8 cellular contexts compared by ENCODE assay signal in genomic region chr17:75012320-75013076, GRCh38. TPM values are rescaled to one million over a fixed set of nuclear protein-coding genes. Genes with fewer than 3 reads are reported as not detected.
DNase-seq lines count a peak whose midpoint lies in the region; ATAC-seq, FAIRE-seq and TF ChIP-seq lines count a peak whose summit lies in the region.

Gene MRPL58 (plus strand): TSS chr17:75012670. CDS start chr17:75012687, 17 bp downstream.

- dilution Hi-C loops in endothelial cell of umbilical vein (cut with MboI; ENCODE audit: extremely low pct_ligation_motif_present, low sequenced_read_pairs), result no loop called here

- peak; percentile 40 to 76 for TF ChIP-seq CTCF in endothelial cell of umbilical vein (IDR thresholded peaks at IDR 0.05; ENCODE audit: extremely low read depth in 1 of 2, insufficient read depth in 1 of 2, low read depth in 1 of 2, low read length in 2 of 2)

- no peaks in the 10 kb centered on the region for H3K9me1 ChIP-seq in endothelial cell of umbilical vein (replicated peaks; ENCODE audit: control insufficient read depth, extremely low read depth, insufficient read depth, low read length)

- peak within 1 kb of the TSS; percentile 88 for H3K4me2 ChIP-seq in endothelial cell of umbilical vein (ENCODE audit: insufficient read depth, low read length)

- H3K36me3 ChIP-seq in endothelial cell of umbilical vein (ENCODE audit: control insufficient read depth in 2 of 2, extremely low read depth in 1 of 2, insufficient read depth in 2 of 2, low read length in 2 of 2), result no peaks in the 10 kb centered on the region

- peak; percentile 89 for FAIRE-seq in endothelial cell of umbilical vein (lab: Jason Lieb, UNC)

- POLR2A ChIA-PET in endothelial cell of umbilical vein (lab: Charles Lee), result interaction anchor here (0.5 to 2.8 kb wide), 5 partner anchors 23 to 139 kb away, joined by 3 to 17 read pairs (median 6); partner anchors contain the start of genes CDR2L and FDXR

- H4K20me1 ChIP-seq in endothelial cell of umbilical vein (replicated peaks; ENCODE audit: control insufficient read depth, extremely low read depth, insufficient read depth, low read length), result no peaks in the 10 kb centered on the region

- TF ChIP-seq POLR2A in endothelial cell of umbilical vein (IDR thresholded peaks at IDR 0.05; ENCODE audit: low read depth, low read length), result peak; percentile 84

- no peaks in the 10 kb centered on the region for H3K9me3 ChIP-seq in endothelial cell of umbilical vein (replicated peaks; ENCODE audit: control insufficient read depth, insufficient read depth, low read length)

- peaks cover 10% of the 10 kb centered on the region for H3K79me2 ChIP-seq in endothelial cell of umbilical vein (ENCODE audit: control insufficient read depth, insufficient read depth, low read length)

- no peaks in the 10 kb centered on the region for H3K27me3 ChIP-seq in endothelial cell of umbilical vein (ENCODE audit: control insufficient read depth in 2 of 2, insufficient read depth in 2 of 2, low read length in 2 of 2)

- ATAC-seq in GM19467 (IDR thresholded peaks at IDR 0.05; ENCODE audit: unreplicated experiment), result peak; percentile 83

- peaks cover 16% of the 10 kb centered on the region for H3K4me1 ChIP-seq in endothelial cell of umbilical vein (ENCODE audit: control insufficient read depth, extremely low read depth, insufficient read depth, low read length)

- peak within 1 kb of the TSS; percentile 74 for H2AFZ ChIP-seq in endothelial cell of umbilical vein (ENCODE audit: low read depth, low read length)

- no TSS peak for BruUV-seq in endothelial cell of umbilical vein (replicated peaks; lab: Mats Ljungman, UMichigan)

- peak within 1 kb of the TSS; percentile 56 to 89 (median 83) for H3K4me3 ChIP-seq in endothelial cell of umbilical vein (replicated peaks in 1 of 3; ENCODE audit: insufficient read depth in 1 of 3, low read depth in 1 of 3, low read length in 3 of 3)

- intact Hi-C loops in endothelial cell of umbilical vein (cut with micrococcal nuclease), result loop anchor here (1.0 kb wide), 3 partner anchors 21 to 51 kb away; no protein-coding TSS in a partner anchor

- CTCF ChIA-PET in endothelial cell of umbilical vein (lab: Charles Lee), result interaction anchor here (0.6 to 6.0 kb wide), 30 partner anchors 9 to 229 kb away, joined by 3 to 134 read pairs (median 5); partner anchors contain the start of genes CDR2L, HID1, NT5C and NUP85

- DNase-seq in COR-L47 (lab: John Stamatoyannopoulos, UW), result peak; percentile 88
- peak; percentile 81 for DNase-seq in HPDE6-E6E7 (ENCODE audit: extremely low spot score)
- DNase-seq in NOMO-1 treated with dmso at 0.1 percent for 144 hours (lab: John Stamatoyannopoulos, UW; ENCODE audit: unreplicated experiment), result peak; percentile 88
- DNase-seq in activated CD8-positive, alpha-beta memory T cell treated with anti-CD3 and anti-CD28 coated beads, Interleukin-2, amount 50 U/mL, for 4 hours, result peak; percentile 81
- DNase-seq in endothelial cell of umbilical vein (ENCODE audit: low read depth, low spot score), result peak; percentile 81
- DNase-seq in middle frontal gyrus (ENCODE audit: extremely low spot score, low spot score), result peak; percentile 84
- peak; percentile 60 to 62 for DNase-seq in stimulated activated CD8-positive, alpha-beta memory T cell treated with anti-CD3 and anti-CD28 coated beads, Interleukin-2, amount 100 ng/mL, for 1 hour (ENCODE audit: low read depth in 2 of 2)

- H3K27ac ChIP-seq in endothelial cell of umbilical vein (ENCODE audit: insufficient read depth, low read depth, low read length), result peak within 1 kb of the TSS; percentile 67

- H3K9ac ChIP-seq in endothelial cell of umbilical vein (replicated peaks; ENCODE audit: extremely low read depth, insufficient read depth, low read length), result peak within 1 kb of the TSS; percentile 83

TF ChIP-seq in endothelial cell of umbilical vein, 7 proteins besides CTCF, POLR2A, EP300 and RAD21:
- TF ChIP-seq EZH2 (IDR thresholded peaks at IDR 0.05; ENCODE audit: borderline replicate concordance, low read depth, low read length, severe bottlenecking) (no peak), POLR2AphosphoS5 (IDR thresholded peaks at IDR 0.05; ENCODE audit: insufficient read depth, low read depth, low read length) (peak; percentile 88), MYC (IDR thresholded peaks at IDR 0.05; ENCODE audit: low read depth, low read length) (no peak), JUN (IDR thresholded peaks at IDR 0.05; ENCODE audit: borderline replicate concordance, insufficient read depth, insufficient read length, low read depth) (no peak), GATA2 (IDR thresholded peaks at IDR 0.05; ENCODE audit: insufficient read depth, insufficient read length, low read depth, low read length) (no peak), FOS (IDR thresholded peaks at IDR 0.05; ENCODE audit: borderline replicate concordance, insufficient read depth, low read length) (no peak), MAX (IDR thresholded peaks at IDR 0.05; ENCODE audit: insufficient read depth, insufficient read length) (no peak)

RNA-seq across cellular contexts. Expression of gene MRPL58, which starts in this region (rescaled TPM):
- 38.0 and 38.8 TPM in 2 replicates for total RNA-seq in endothelial cell of umbilical vein
- 28.7 and 43.7 TPM in 2 replicates for polyA plus RNA-seq in endothelial cell of umbilical vein
- 44.5 and 44.8 TPM in 2 replicates for polyA plus RNA-seq in endothelial cell of umbilical vein (2011; cell fraction: cytosol; rRNA removed)
- polyA plus RNA-seq in endothelial cell of umbilical vein (2011; cell fraction: nucleus; rRNA removed), result 19.1 and 25.5 TPM in 2 replicates
- polyA plus RNA-seq in endothelial cell of umbilical vein (2012), result 33.8 and 38.9 TPM in 2 replicates
- 15.2 and 21.3 TPM in 2 replicates for polyA minus RNA-seq in endothelial cell of umbilical vein
- 28.6 TPM for polyA minus RNA-seq in endothelial cell of umbilical vein (2011; cell fraction: cytosol; rRNA and poly(A)+ RNA removed)
- polyA minus RNA-seq in endothelial cell of umbilical vein (2011; cell fraction: nucleus; rRNA and poly(A)+ RNA removed), result 4.7 and 5.0 TPM in 2 replicates

Comparison
In these comparisons a context has a peak if more than half of its experiments do, and no peak if none do; other contexts are left out.
1. Peak in every context shown above with its lines: DNase-seq, ATAC-seq, H3K4me3 ChIP-seq and H3K27ac ChIP-seq.